Comparison of ENCODE assay signal across 17 cellular contexts in the genomic region with DNA sequence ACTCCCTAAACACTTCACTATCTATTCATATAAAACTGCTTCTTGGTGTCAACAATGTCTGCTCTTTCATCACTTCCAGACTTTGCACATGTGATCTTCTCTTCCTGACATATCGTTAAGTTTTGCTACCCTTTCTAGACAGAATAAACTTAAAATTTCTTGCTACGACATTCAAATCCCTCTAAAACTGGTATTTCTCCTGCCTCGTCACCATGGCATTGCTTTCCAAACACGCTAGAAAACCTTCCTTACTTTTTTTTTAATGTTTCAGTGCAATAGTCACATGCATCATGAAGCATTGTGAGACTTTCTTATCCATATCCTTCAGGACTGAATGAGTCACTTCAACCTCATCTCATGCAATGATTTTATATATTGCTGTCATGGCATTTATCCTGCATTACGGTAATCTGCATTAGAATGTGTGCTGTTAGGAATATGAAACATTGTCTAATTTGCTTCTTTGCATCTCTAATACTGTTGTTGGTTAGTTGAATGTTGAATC.
DNase-seq lines count a peak whose midpoint lies in the region; ATAC-seq lines count a peak whose summit lies in the region.
"Had no signal": no experiment of that assay in that cellular context is flagged by ENCODE, and none has a peak within 500 bp of the region (broad histone marks: within the 10 kb centered on the region; RNA-seq: fewer than 3 reads in every experiment).

No MANE protein-coding gene starts in this region.

- peak; percentile 61 for DNase-seq in ELR (ENCODE audit: low read depth)
- peak; percentile 43 for DNase-seq in RKO (ENCODE audit: low spot score)
- DNase-seq in fibroblast of peridontal ligament (ENCODE audit: extremely low read depth), result peak; percentile 5
- DNase-seq in skeletal muscle cell (ENCODE audit: low read depth), result peak; percentile 8
- no peak for DNase-seq in epidermal melanocyte (ENCODE audit: insufficient read length, low spot score)
- no peak for DNase-seq in NCI-H2171 treated with DMSO at 0.1 percent for 48 hours (lab: John Stamatoyannopoulos, UW)
- DNase-seq: Caco-2, DMS53, IMR-90, Karpas-422, NCI-H1930, NCI-H2171, NCI-H748 treated with DMSO at 0.1 percent for 48 hours, SW 1271 had no signal

- no peak overlapping the region for H3K4me3 ChIP-seq in skeletal muscle cell (ENCODE audit: low read depth, low read length)
- H3K4me3 ChIP-seq: GM12878, SJSA1 had no signal

- no peak for ATAC-seq in GM21515 (IDR thresholded peaks at IDR 0.05; ENCODE audit: unreplicated experiment)
- ATAC-seq: GM12878 had no signal

Comparison
In these comparisons a context has a peak if more than half of its experiments do, and no peak if none do; other contexts are left out.
1. DNase-seq: peak in ELR (single experiment), RKO (single experiment), fibroblast of peridontal ligament (single experiment) and skeletal muscle cell (single experiment); none in epidermal melanocyte (single experiment) and NCI-H2171 treated with DMSO at 0.1 percent for 48 hours (single experiment).